Comparison of ENCODE assay signal across 1 cellular context in genomic region chr11:100666816-100667215, GRCh38. TPM values are rescaled to one million over a fixed set of nuclear protein-coding genes. Genes with fewer than 3 reads are reported as not detected.
"Had no signal": no experiment of that assay in that cellular context is flagged by ENCODE, and none has a peak within 500 bp of the region (broad histone marks: within the 10 kb centered on the region; RNA-seq: fewer than 3 reads in every experiment).

No MANE protein-coding gene starts in this region.

RNA-seq across cellular contexts. Expression of gene ARHGAP42, which starts 20.3 kb away (rescaled TPM):
- total RNA-seq: G401 had no signal
